Comparison of ENCODE assay signal across 12 cellular contexts in the genomic region with DNA sequence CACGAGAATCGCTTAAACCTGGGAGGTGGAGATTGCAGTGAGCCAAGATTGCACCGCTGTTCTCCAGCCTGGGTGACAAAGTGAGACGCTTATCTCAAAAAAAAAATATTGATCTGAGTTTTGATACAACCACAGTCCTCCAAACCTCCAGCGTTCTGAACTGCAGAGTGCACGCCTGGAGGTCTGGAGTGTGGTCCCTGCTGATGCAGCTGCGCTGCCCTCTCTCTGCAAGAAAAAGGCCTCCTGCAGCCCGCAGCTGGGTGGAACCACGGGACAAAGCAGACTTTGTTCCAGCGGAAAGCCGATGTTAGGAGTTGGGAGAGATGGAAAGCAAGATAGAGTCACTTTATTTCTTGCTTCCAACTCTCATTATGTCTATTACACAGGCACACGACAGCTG.
A peak's percentile ranks its signal among the peaks of the same experiment; 100 is the strongest.
DNase-seq lines count a peak whose midpoint lies in the region; ATAC-seq and TF ChIP-seq lines count a peak whose summit lies in the region.
"Had no signal": no experiment of that assay in that cellular context is flagged by ENCODE, and none has a peak within 500 bp of the region (broad histone marks: within the 10 kb centered on the region; RNA-seq: fewer than 3 reads in every experiment).

No MANE protein-coding gene starts in this region.

- H3K4me1 ChIP-seq in iPS-20b (ENCODE audit: insufficient read depth, low read length), result peaks cover 14% of the 10 kb centered on the region; the same call in 1 of the 2 replicates
- no peaks in the 10 kb centered on the region for H3K4me1 ChIP-seq in A673 (ENCODE audit: insufficient read depth, low read length, poor library complexity, severe bottlenecking)

- intact Hi-C loops in sciatic nerve (cut with DNase I) (no loop called here), A673 (cut with micrococcal nuclease; ENCODE audit: unreplicated experiment) (no loop called here)

- H3K27me3 ChIP-seq in iPS-20b (ENCODE audit: insufficient read depth, low read length) (no peaks in the 10 kb centered on the region), A673 (replicated peaks; ENCODE audit: insufficient read depth, low read depth, low read length, poor library complexity) (no peaks in the 10 kb centered on the region)

- H3K27ac Mint-ChIP-seq in WTC11, result 0 out of 2 replicates have a peak overlapping the region, but pooled peaks have one; percentile 27
- H3K27ac Mint-ChIP-seq: activated naive CD8-positive, alpha-beta T cell had no signal

- no TSS peak for BruUV-seq in A673 (replicated peaks; lab: Mats Ljungman, UMichigan)

- no peaks in the 10 kb centered on the region for H3K9me3 ChIP-seq in iPS-20b (ENCODE audit: insufficient read depth, low read depth, low read length)
- no peaks in the 10 kb centered on the region for H3K9me3 ChIP-seq in A673 (ENCODE audit: low read depth, low read length, poor library complexity, severe bottlenecking)

- TF ChIP-seq CTCF in WTC11 (IDR thresholded peaks at IDR 0.05), result no peak
- TF ChIP-seq CTCF in A673 (conservative IDR thresholded peaks at IDR 0.05; ENCODE audit: low read depth, low read length), result no peak

- peak; percentile 50 for DNase-seq in NCI-H2171 treated with DMSO at 0.1 percent for 48 hours (lab: John Stamatoyannopoulos, UW)
- DNase-seq in NCI-H2171 (lab: John Stamatoyannopoulos, UW), result no peak
- peak; percentile 50 for DNase-seq in WTC11 (ENCODE audit: low spot score)
- peak; percentile 78 for DNase-seq in sciatic nerve (ENCODE audit: low spot score)
- DNase-seq in A673 (ENCODE audit: low spot score), result no peak
- no peak for DNase-seq in NCI-H1930 (lab: John Stamatoyannopoulos, UW)
- DNase-seq: activated CD4-positive, alpha-beta T cell treated with anti-CD3 and anti-CD28 coated beads for 1 hour; stimulated activated CD4-positive, alpha-beta T cell treated with anti-CD3 and anti-CD28 coated beads, Interleukin-4, amount 100 ng/mL, for 4 hours had no signal

- CTCF ChIA-PET in WTC11 (lab: Charles Lee), result interaction anchor here (0.5 to 2.4 kb wide), 12 partner anchors 10 to 230 kb away, joined by 3 to 15 read pairs (median 3); no protein-coding TSS in a partner anchor
- CTCF ChIA-PET in A673 (lab: Charles Lee), result no interaction called here

- peak overlapping the region; percentile 29; the same call in 1 of the 2 replicates for H3K4me3 Mint-ChIP-seq in WTC11
- H3K4me3 Mint-ChIP-seq: activated naive CD8-positive, alpha-beta T cell had no signal

- no peak overlapping the region for H3K27ac ChIP-seq in iPS-20b (ENCODE audit: low read length)
- H3K27ac ChIP-seq in A673 (ENCODE audit: low read depth, low read length, poor library complexity, severe bottlenecking), result no peak overlapping the region
- H3K27ac ChIP-seq: KMS-11 had no signal

- H3K9ac ChIP-seq in iPS-20b (ENCODE audit: low read depth, low read length), result peak overlapping the region; percentile 10; the same call in 1 of the 2 replicates
- H3K9ac ChIP-seq: KMS-11 had no signal

- H3K4me3 ChIP-seq in iPS-20b (ENCODE audit: low read length) (peak overlapping the region; percentile 34; the same call in 1 of the 2 replicates), A673 (ENCODE audit: low read depth, low read length, poor library complexity, severe bottlenecking) (no peak overlapping the region)

- POLR2A ChIA-PET in WTC11 (lab: Charles Lee), result interaction anchor here (2.0 kb wide), 1 partner anchor 45 kb away, joined by 8 read pairs; no protein-coding TSS in a partner anchor
- POLR2A ChIA-PET in A673 (lab: Charles Lee; ENCODE audit: low non-redundant PET), result no interaction called here

- H3K4me1 Mint-ChIP-seq in WTC11, result peaks cover 30% of the 10 kb centered on the region

- ATAC-seq in WTC11 (peak; percentile 83), sciatic nerve (peak; percentile 96), HG03469 (IDR thresholded peaks at IDR 0.05; ENCODE audit: unreplicated experiment) (no peak)

- H3K27me3 Mint-ChIP-seq in WTC11 (ENCODE audit: low read depth), result no peaks in the 10 kb centered on the region
- H3K27me3 Mint-ChIP-seq: activated naive CD8-positive, alpha-beta T cell had no signal

- no peaks in the 10 kb centered on the region for H3K9me3 Mint-ChIP-seq in WTC11

- H3K36me3 Mint-ChIP-seq in WTC11, result no peaks in the 10 kb centered on the region

- no peaks in the 10 kb centered on the region for H3K36me3 ChIP-seq in iPS-20b (ENCODE audit: insufficient read depth, low read depth, low read length)
- H3K36me3 ChIP-seq in A673 (ENCODE audit: insufficient read depth, low read length, poor library complexity, severe bottlenecking), result no peaks in the 10 kb centered on the region

TF ChIP-seq in WTC11, 78 proteins besides CTCF, POLR2A, EP300 and RAD21:
- TF ChIP-seq JUN (CRISPR knock-in tag; IDR thresholded peaks at IDR 0.05), result no peak
- 0 out of 2 replicates have a peak, but pooled peaks have one; percentile 14 for TF ChIP-seq ZNF423 (CRISPR knock-in tag; IDR thresholded peaks at IDR 0.05)

Comparison
In these comparisons a context has a peak if more than half of its experiments do, and no peak if none do; other contexts are left out.
1. DNase-seq: peak in NCI-H2171 treated with DMSO at 0.1 percent for 48 hours (single experiment), WTC11 (single experiment) and sciatic nerve (single experiment); none in NCI-H2171 (single experiment), A673 (single experiment) and NCI-H1930 (0 of 2).